In the genomic region with DNA sequence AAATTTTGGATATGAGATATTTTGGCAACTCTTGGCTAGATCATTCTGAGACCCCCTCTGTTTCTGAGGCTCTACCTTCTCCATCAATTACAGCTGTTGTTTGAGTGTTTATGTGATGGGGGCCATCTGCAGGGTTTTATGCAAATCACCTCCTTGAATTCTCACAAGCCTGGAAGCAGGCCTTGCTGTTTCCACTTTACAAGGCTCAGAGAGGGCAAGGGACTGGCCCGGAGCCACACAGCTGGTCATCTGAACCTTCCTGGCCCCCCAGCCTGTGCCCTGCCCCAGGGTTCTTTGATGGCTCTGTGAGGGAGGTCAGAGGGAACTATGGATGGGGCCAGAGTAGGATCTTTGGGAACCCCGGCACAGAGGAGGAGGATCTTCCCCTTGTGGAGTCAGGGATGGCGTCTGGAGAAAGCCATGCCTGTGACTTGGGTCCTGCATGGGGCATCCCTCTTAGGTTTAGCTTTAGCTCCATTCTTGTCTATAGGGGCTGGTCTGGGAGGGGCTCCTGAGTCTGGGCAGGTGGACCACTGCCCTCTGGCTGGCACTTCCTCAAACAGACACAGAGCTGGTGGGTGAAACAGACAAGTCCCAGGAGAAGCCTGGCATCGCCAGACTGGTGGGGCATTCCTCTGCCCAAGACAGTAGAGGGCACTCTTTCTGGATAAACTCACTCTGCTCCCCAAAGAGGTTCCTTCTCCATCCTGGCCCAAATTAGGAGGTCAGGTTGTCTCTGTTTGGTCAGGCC, we compare ENCODE assay signal across 11 cellular contexts. TPM values are rescaled to one million over a fixed set of nuclear protein-coding genes. Genes with fewer than 3 reads are reported as not detected.
DNase-seq lines count a peak whose midpoint lies in the region; ATAC-seq and TF ChIP-seq lines count a peak whose summit lies in the region.
"Had no signal": no experiment of that assay in that cellular context is flagged by ENCODE, and none has a peak within 500 bp of the region (broad histone marks: within the 10 kb centered on the region; RNA-seq: fewer than 3 reads in every experiment).

No MANE protein-coding gene starts in this region.

- peak overlapping the region; percentile 39 for H3K4me3 Mint-ChIP-seq in dendritic cell treated with granulocyte-macrophage colony-stimulating factor and Interleukin-4, amounts not matched to agents 40 ng/mL and 50 ng/mL, for 4 days
- H3K4me3 Mint-ChIP-seq in stimulated activated naive B cell treated with anti-CD40 and anti-IgM and Interleukin-4, amounts not matched to agents 10 μg/mL and 1 μg/mL and 100 μg/mL, for 72 hours: peak overlapping the region; percentile 25 to 41
- H3K4me3 Mint-ChIP-seq: T-helper 17 cell had no signal

- no peaks in the 10 kb centered on the region for H3F3A ChIP-seq in OCI-LY1 (ENCODE audit: insufficient read depth, low read length)

- peak overlapping the region; percentile 27 for H3K27ac Mint-ChIP-seq in dendritic cell treated with granulocyte-macrophage colony-stimulating factor and Interleukin-4, amounts not matched to agents 40 ng/mL and 50 ng/mL, for 4 days
- peak overlapping the region; percentile 79 for H3K27ac Mint-ChIP-seq in stimulated activated naive B cell treated with anti-CD40 and anti-IgM and Interleukin-4, amounts not matched to agents 10 μg/mL and 1 μg/mL and 100 μg/mL, for 72 hours

- peaks cover 14% of the 10 kb centered on the region for H3K27me3 Mint-ChIP-seq in dendritic cell treated with granulocyte-macrophage colony-stimulating factor and Interleukin-4, amounts not matched to agents 40 ng/mL and 50 ng/mL, for 4 days
- no peaks in the 10 kb centered on the region for H3K27me3 Mint-ChIP-seq in stimulated activated naive B cell treated with anti-CD40 and anti-IgM and Interleukin-4, amounts not matched to agents 10 μg/mL and 1 μg/mL and 100 μg/mL, for 72 hours
- H3K27me3 Mint-ChIP-seq: T-helper 17 cell had no signal

- H3K4me1 ChIP-seq in OCI-LY1 (ENCODE audit: insufficient read depth, low read length, severe bottlenecking): peaks cover 11% of the 10 kb centered on the region
- H3K4me1 ChIP-seq in gastroesophageal sphincter: no peaks in the 10 kb centered on the region
- H3K4me1 ChIP-seq: body of pancreas had no signal

- peaks cover 1% of the 10 kb centered on the region; the same call in 1 of the 2 replicates for H3K9me3 ChIP-seq in OCI-LY1 (ENCODE audit: low read length)
- H3K9me3 ChIP-seq in gastroesophageal sphincter: peaks cover 0 to 1% (median 0%) of the 10 kb centered on the region in 3 donors
- H3K9me3 ChIP-seq: body of pancreas had no signal

- H3K4me3 ChIP-seq in OCI-LY1 (ENCODE audit: low read depth, low read length, poor library complexity, severe bottlenecking) (no peak overlapping the region), gastroesophageal sphincter (no peak overlapping the region)
- H3K4me3 ChIP-seq: body of pancreas had no signal

- no peaks in the 10 kb centered on the region for H3K79me2 ChIP-seq in OCI-LY1 (ENCODE audit: insufficient read depth, low read length)

- H4K20me1 ChIP-seq in OCI-LY1 (ENCODE audit: insufficient read depth, low read length): no peaks in the 10 kb centered on the region

- H3K9me3 Mint-ChIP-seq in dendritic cell treated with granulocyte-macrophage colony-stimulating factor and Interleukin-4, amounts not matched to agents 40 ng/mL and 50 ng/mL, for 4 days: no peaks in the 10 kb centered on the region
- H3K9me3 Mint-ChIP-seq in stimulated activated naive B cell treated with anti-CD40 and anti-IgM and Interleukin-4, amounts not matched to agents 10 μg/mL and 1 μg/mL and 100 μg/mL, for 72 hours: no peaks in the 10 kb centered on the region

- TF ChIP-seq POLR2A in gastroesophageal sphincter (IDR thresholded peaks at IDR 0.05): no peak

- no peak overlapping the region for H2AFZ ChIP-seq in OCI-LY1 (ENCODE audit: low read length)

- no peak overlapping the region for H3K9ac ChIP-seq in OCI-LY1 (ENCODE audit: low read length)

- no peak for TF ChIP-seq EP300 in gastroesophageal sphincter (IDR thresholded peaks at IDR 0.05)

- no peak for ATAC-seq in stimulated activated naive B cell treated with anti-CD40 and anti-IgM and Interleukin-4, amounts not matched to agents 10 μg/mL and 1 μg/mL and 100 μg/mL, for 72 hours (replicated peaks)
- no peak for ATAC-seq in gastroesophageal sphincter
- no peak for ATAC-seq in HG02852 (IDR thresholded peaks at IDR 0.05; ENCODE audit: unreplicated experiment)
- ATAC-seq: body of pancreas, T-helper 17 cell had no signal

- intact Hi-C loops in dendritic cell treated with granulocyte-macrophage colony-stimulating factor and Interleukin-4, amounts not matched to agents 40 ng/mL and 50 ng/mL, for 4 days (cut with micrococcal nuclease): no loop called here

- H3K27me3 ChIP-seq in OCI-LY1 (ENCODE audit: insufficient read depth, low read length): no peaks in the 10 kb centered on the region
- peaks cover 60% of the 10 kb centered on the region for H3K27me3 ChIP-seq in gastroesophageal sphincter
- H3K27me3 ChIP-seq: body of pancreas had no signal

- H3K36me3 Mint-ChIP-seq in dendritic cell treated with granulocyte-macrophage colony-stimulating factor and Interleukin-4, amounts not matched to agents 40 ng/mL and 50 ng/mL, for 4 days (ENCODE audit: low read depth): peaks cover 68% of the 10 kb centered on the region
- H3K36me3 Mint-ChIP-seq in stimulated activated naive B cell treated with anti-CD40 and anti-IgM and Interleukin-4, amounts not matched to agents 10 μg/mL and 1 μg/mL and 100 μg/mL, for 72 hours: peaks cover 75 to 90% of the 10 kb centered on the region in 2 donors

- no peaks in the 10 kb centered on the region for H3K36me3 ChIP-seq in OCI-LY1 (ENCODE audit: insufficient read depth, low read length)
- no peaks in the 10 kb centered on the region for H3K36me3 ChIP-seq in gastroesophageal sphincter

- no peaks in the 10 kb centered on the region for H3K9me2 ChIP-seq in OCI-LY1 (ENCODE audit: low read depth, low read length)

- no CpG with 5 or more reads among the region's 4 CpGs for WGBS in gastroesophageal sphincter (ENCODE audit: low coverage in 1 of 2), 2 donors

- peak; percentile 7 for DNase-seq in activated CD4-positive, alpha-beta T cell treated with anti-CD3 and anti-CD28 coated beads for 1 hour
- DNase-seq in activated CD4-positive, alpha-beta T cell treated with anti-CD3 and anti-CD28 coated beads for 4 hours: no peak
- DNase-seq in stimulated activated naive B cell treated with anti-CD40 and anti-IgM and Interleukin-4, amounts not matched to agents 10 μg/mL and 1 μg/mL and 100 μg/mL, for 72 hours: no peak
- no peak for DNase-seq in NCI-H2171 treated with DMSO at 0.1 percent for 48 hours (lab: John Stamatoyannopoulos, UW)
- DNase-seq: body of pancreas, NCI-H187 treated with DMSO at 0.1 percent for 48 hours, T-helper 17 cell had no signal

- TF ChIP-seq CTCF in OCI-LY1 (IDR thresholded peaks at IDR 0.05; ENCODE audit: low read length) (peak; percentile 37; the same call in 1 of the 2 replicates), gastroesophageal sphincter (IDR thresholded peaks at IDR 0.05) (no peak)

- H3K27ac ChIP-seq in OCI-LY1 (ENCODE audit: low read depth, low read length, poor library complexity, severe bottlenecking) (no peak overlapping the region), gastroesophageal sphincter (no peak overlapping the region)
- H3K27ac ChIP-seq: body of pancreas had no signal

- no peak overlapping the region for H3K4me2 ChIP-seq in OCI-LY1 (ENCODE audit: low read length)

- H3K4me1 Mint-ChIP-seq in dendritic cell treated with granulocyte-macrophage colony-stimulating factor and Interleukin-4, amounts not matched to agents 40 ng/mL and 50 ng/mL, for 4 days (ENCODE audit: low read depth): peaks cover 65% of the 10 kb centered on the region
- H3K4me1 Mint-ChIP-seq in stimulated activated naive B cell treated with anti-CD40 and anti-IgM and Interleukin-4, amounts not matched to agents 10 μg/mL and 1 μg/mL and 100 μg/mL, for 72 hours: peaks cover 72 to 99% of the 10 kb centered on the region in 2 donors

RNA-seq across cellular contexts. Expression of gene IL21R, which starts 26.2 kb away (rescaled TPM):
- total RNA-seq in gastroesophageal sphincter: under 1 TPM in 3 of 4 donors, not detected in 1; 0.23 to 0.40 (median 0.25) TPM
